In the genomic region with DNA sequence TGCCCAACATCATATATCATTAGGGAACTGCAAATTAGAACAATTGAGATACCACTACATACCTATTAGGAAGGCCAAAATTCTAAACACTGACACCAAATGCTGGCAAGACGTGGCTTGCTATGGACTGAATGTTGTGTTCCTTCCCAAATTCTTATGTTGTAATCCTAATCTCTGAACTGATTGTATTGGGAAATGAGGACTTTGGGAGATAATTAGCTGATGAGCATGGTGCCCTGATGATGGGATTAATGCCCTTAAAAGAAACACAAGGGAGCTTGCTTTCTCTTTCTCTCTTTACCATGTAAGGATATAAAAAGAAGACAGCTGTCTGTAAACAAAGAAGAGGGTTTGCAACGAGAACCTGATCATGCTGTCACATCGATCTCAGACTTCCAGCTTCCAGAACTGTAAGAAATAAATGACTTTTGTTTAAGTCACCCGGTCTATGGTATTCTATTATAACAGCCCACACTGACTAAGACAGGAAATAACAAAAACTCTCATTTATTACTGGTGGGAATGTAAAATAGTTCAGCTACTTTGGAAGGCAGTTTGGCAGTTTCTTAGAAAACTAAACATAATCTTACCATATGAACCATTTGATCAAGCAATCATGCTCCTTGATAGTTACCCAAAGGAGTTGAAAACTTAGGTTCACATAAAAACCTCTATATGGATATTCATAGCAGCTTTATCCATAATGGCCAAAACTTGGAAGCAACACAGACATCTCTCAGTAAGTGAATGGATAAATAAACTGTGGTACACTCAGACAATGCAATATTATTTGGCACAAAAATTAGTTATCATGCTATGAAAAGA, we compare ENCODE assay signal across 15 cellular contexts.
A peak's percentile ranks its signal among the peaks of the same experiment; 100 is the strongest.
DNase-seq lines count a peak whose midpoint lies in the region; ATAC-seq, FAIRE-seq and TF ChIP-seq lines count a peak whose summit lies in the region.
"Had no signal": no experiment of that assay in that cellular context is flagged by ENCODE, and none has a peak within 500 bp of the region (broad histone marks: within the 10 kb centered on the region; RNA-seq: fewer than 3 reads in every experiment).

No MANE protein-coding gene starts in this region.

- ATAC-seq in HepG2, result no peak

- in situ Hi-C loops in mammary epithelial cell (cut with MboI; ENCODE audit: low sequenced_read_pairs in 2 of 2) (no loop called here), HepG2 (cut with HindIII; ENCODE audit: extremely low pct_ligation_motif_present, low pct_unique_long_range_greater_than_20kb) (no loop called here)

- no peak overlapping the region for H2AK5ac ChIP-seq in H1 (ENCODE audit: low read depth, low read length)

- no peaks in the 10 kb centered on the region for H3K9me2 ChIP-seq in PC-9 (ENCODE audit: insufficient read depth)

- CTCF ChIA-PET in mammary epithelial cell (lab: Charles Lee; ENCODE audit: low non-redundant PET) (no interaction called here), PC-9 (lab: Charles Lee) (no interaction called here), H1 (lab: Charles Lee; ENCODE audit: partially characterized antibody) (no interaction called here), HepG2 (lab: Yijun Ruan, JAX; ENCODE audit: low intra/inter-chr PET ratio, low total read pairs) (no interaction called here)

- POLR2A ChIA-PET in PC-9 (lab: Charles Lee; ENCODE audit: unreplicated experiment), result no interaction called here
- POLR2A ChIA-PET in H1 (lab: Charles Lee; ENCODE audit: partially characterized antibody), result no interaction called here
- POLR2A ChIA-PET in HepG2 (lab: Yijun Ruan, JAX), result no interaction called here

- TF ChIP-seq EP300 in H1 (IDR thresholded peaks at IDR 0.05; ENCODE audit: borderline replicate concordance in 1 of 2, low read depth in 2 of 2, low read length in 2 of 2) (no peak), HepG2 (IDR thresholded peaks at IDR 0.05; ENCODE audit: low read depth in 2 of 2, low read length in 2 of 2) (no peak), HepG2 (CRISPR knock-in tag; IDR thresholded peaks at IDR 0.05; ENCODE audit: borderline replicate concordance) (no peak)

- H3K27ac ChIP-seq in mammary epithelial cell (ENCODE audit: insufficient read depth, low read depth, low read length) (no peak overlapping the region), breast epithelium (no peak overlapping the region), PC-9 (no peak overlapping the region), H1 (ENCODE audit: low read depth, low read length) (no peak overlapping the region), adrenal gland (no peak overlapping the region), HepG2 (ENCODE audit: extremely low read length, insufficient read depth, low read length) (no peak overlapping the region)
- H3K27ac ChIP-seq: stomach had no signal

- no peak overlapping the region for H3K9ac ChIP-seq in mammary epithelial cell (ENCODE audit: insufficient read depth, low read length)
- no peak overlapping the region for H3K9ac ChIP-seq in H1 (replicated peaks in 1 of 4; ENCODE audit: extremely low read depth in 1 of 4, low read depth in 3 of 4, low read length in 3 of 4)
- no peak overlapping the region for H3K9ac ChIP-seq in HepG2 (ENCODE audit: insufficient read depth, low read depth, low read length)

- no peaks in the 10 kb centered on the region for H4K20me1 ChIP-seq in mammary epithelial cell (ENCODE audit: insufficient read depth, low read length)
- no peaks in the 10 kb centered on the region for H4K20me1 ChIP-seq in PC-9 (ENCODE audit: insufficient read depth)
- no peaks in the 10 kb centered on the region for H4K20me1 ChIP-seq in H1 (replicated peaks in 1 of 2; ENCODE audit: control insufficient read depth in 1 of 2, insufficient read depth in 2 of 2, low read length in 2 of 2)
- no peaks in the 10 kb centered on the region for H4K20me1 ChIP-seq in HepG2 (ENCODE audit: insufficient read depth, low read length)

- H2BK20ac ChIP-seq in H1 (ENCODE audit: low read length), result no peak overlapping the region

- WGBS in mammary epithelial cell (ENCODE audit: low coverage, missing lambda C conversion rate), result 61% methylated on average over 3 of the region's 4 CpGs
- 78% methylated on average over 4 of the region's 4 CpGs; no CpG with 5 or more reads in 1 of the 2 experiments for WGBS in H1 (ENCODE audit: extremely low coverage in 1 of 2, insufficient coverage in 1 of 2, insufficient read length in 1 of 2, insufficient replicate concordance in 2 of 2, low coverage in 1 of 2, low lambda C conversion rate in 2 of 2, missing lambda C conversion rate in 1 of 2), 2 experiments
- WGBS in adrenal gland, 4 donors, result 65 to 76% (median 68%) methylated on average over 4 of the region's 4 CpGs
- WGBS in HepG2 (ENCODE audit: low lambda C conversion rate), result 13% methylated on average over 4 of the region's 4 CpGs

- TF ChIP-seq POLR2A in breast epithelium (IDR thresholded peaks at IDR 0.05), result no peak
- no peak for TF ChIP-seq POLR2A in H1 (IDR thresholded peaks at IDR 0.05; ENCODE audit: control extremely low read depth in 1 of 2, low read depth in 2 of 2, low read length in 2 of 2)
- no peak for TF ChIP-seq POLR2A in adrenal gland (IDR thresholded peaks at IDR 0.05)
- TF ChIP-seq POLR2A in HepG2 (IDR thresholded peaks at IDR 0.05; ENCODE audit: insufficient read depth in 1 of 2, low read depth in 2 of 2, low read length in 2 of 2), result no peak

- no peak overlapping the region for H2BK15ac ChIP-seq in H1 (ENCODE audit: low read length)

- no peak overlapping the region for H4K91ac ChIP-seq in H1 (replicated peaks; ENCODE audit: insufficient read length, low read length)

- FAIRE-seq in H1 (lab: Jason Lieb, UNC), result no peak
- no peak for FAIRE-seq in HepG2 (lab: Jason Lieb, UNC)
- FAIRE-seq: keratinocyte had no signal

- no peaks in the 10 kb centered on the region for H3K23me2 ChIP-seq in H1 (ENCODE audit: low read depth, low read length)

- H3K4me2 ChIP-seq in mammary epithelial cell (ENCODE audit: insufficient read depth, low read depth, low read length), result no peak overlapping the region
- H3K4me2 ChIP-seq in PC-9, result no peak overlapping the region
- no peak overlapping the region for H3K4me2 ChIP-seq in H1 (ENCODE audit: insufficient read depth in 1 of 2, low read depth in 2 of 2, low read length in 2 of 2)
- H3K4me2 ChIP-seq in HepG2 (ENCODE audit: low read depth, low read length), result no peak overlapping the region

- no peak overlapping the region for H3K18ac ChIP-seq in H1 (ENCODE audit: extremely low read depth, low read length)

- BruUV-seq in mammary epithelial cell (replicated peaks; lab: Mats Ljungman, UMichigan) (no TSS peak), PC-9 (replicated peaks; lab: Mats Ljungman, UMichigan) (no TSS peak), HepG2 (replicated peaks; lab: Mats Ljungman, UMichigan) (no TSS peak)

- H2BK120ac ChIP-seq in H1 (replicated peaks; ENCODE audit: low read depth, low read length), result no peak overlapping the region

- no peak overlapping the region for H2BK12ac ChIP-seq in H1 (ENCODE audit: low read depth, low read length)

- H3K36me3 ChIP-seq in mammary epithelial cell (ENCODE audit: insufficient read depth, low read length) (no peaks in the 10 kb centered on the region), breast epithelium (no peaks in the 10 kb centered on the region), PC-9 (ENCODE audit: low read depth) (0 out of 2 replicates have a peak, but pooled peaks cover 5% of the 10 kb centered on the region), H1 (ENCODE audit: control insufficient read depth in 2 of 4, insufficient read depth in 4 of 4, low read length in 3 of 4) (0 out of 8 replicates have a peak, but pooled peaks cover 0 to 2% (median 0%) of the 10 kb centered on the region in 4 experiments), adrenal gland (replicated peaks in 1 of 2) (no peaks in the 10 kb centered on the region), HepG2 (replicated peaks in 1 of 2; ENCODE audit: control insufficient read depth in 1 of 2, insufficient read depth in 2 of 2, low read length in 2 of 2) (no peaks in the 10 kb centered on the region)
- H3K36me3 ChIP-seq: BE2C, stomach had no signal

- H3K56ac ChIP-seq in H1 (replicated peaks; ENCODE audit: insufficient read length, low read depth, low read length), result no peak overlapping the region

- no peaks in the 10 kb centered on the region for H3K79me2 ChIP-seq in mammary epithelial cell (ENCODE audit: insufficient read depth, low read length)
- H3K79me2 ChIP-seq in PC-9 (ENCODE audit: low read depth), result no peaks in the 10 kb centered on the region
- no peaks in the 10 kb centered on the region for H3K79me2 ChIP-seq in H1 (ENCODE audit: control insufficient read depth in 1 of 2, insufficient read depth in 2 of 2, low read length in 2 of 2)
- no peaks in the 10 kb centered on the region for H3K79me2 ChIP-seq in HepG2 (ENCODE audit: insufficient read depth, low read length)

- H3K4me1 ChIP-seq in mammary epithelial cell (ENCODE audit: insufficient read depth, low read length), result no peaks in the 10 kb centered on the region
- no peaks in the 10 kb centered on the region for H3K4me1 ChIP-seq in breast epithelium
- H3K4me1 ChIP-seq in PC-9 (replicated peaks; ENCODE audit: insufficient read depth), result no peaks in the 10 kb centered on the region
- H3K4me1 ChIP-seq in H1 (replicated peaks in 1 of 4; ENCODE audit: control insufficient read depth in 3 of 4, insufficient read depth in 4 of 4, low read length in 3 of 4), result peaks cover 0 to 3% (median 0%) of the 10 kb centered on the region in 4 experiments; a peak in 1 of 7 replicates
- no peaks in the 10 kb centered on the region for H3K4me1 ChIP-seq in adrenal gland (replicated peaks in 1 of 2)
- no peaks in the 10 kb centered on the region for H3K4me1 ChIP-seq in HepG2 (ENCODE audit: insufficient read depth, low read length)
- H3K4me1 ChIP-seq: stomach had no signal

- H4K5ac ChIP-seq in H1 (ENCODE audit: insufficient read length, low read depth, low read length), result no peak overlapping the region

- no peaks in the 10 kb centered on the region for H3F3A ChIP-seq in PC-9 (ENCODE audit: insufficient read depth, low read depth)

- DNase-seq in mammary epithelial cell (no peak), breast epithelium (ENCODE audit: low spot score in 2 of 2) (no peak), PC-9 (no peak), H1 (ENCODE audit: low read depth in 1 of 2, low spot score in 2 of 2) (no peak), adrenal gland (no peak), SKM-1 (lab: John Stamatoyannopoulos, UW; ENCODE audit: unreplicated experiment) (no peak), SIG-M5 treated with dmso at 0.1 percent for 504 hours (lab: John Stamatoyannopoulos, UW; ENCODE audit: unreplicated experiment) (no peak), HepG2 (ENCODE audit: low spot score) (no peak)
- DNase-seq: aorta; BE2C; effector CD8-positive, alpha-beta T cell; GDM1; stimulated activated CD4-positive, alpha-beta T cell treated with anti-CD3 and anti-CD28 coated beads, Interleukin-4, amount 100 ng/mL, for 4 hours; stomach had no signal

- H3K23ac ChIP-seq in H1 (ENCODE audit: insufficient read length), result no peak overlapping the region

- TF ChIP-seq RAD21 in H1 (IDR thresholded peaks at IDR 0.05 in 1 of 2, conservative IDR thresholded peaks at IDR 0.05 in 1 of 2; ENCODE audit: low read depth in 2 of 2, low read length in 2 of 2), result no peak
- no peak for TF ChIP-seq RAD21 in HepG2 (CRISPR knock-in tag; IDR thresholded peaks at IDR 0.05)

- no peak overlapping the region for H3K14ac ChIP-seq in H1 (ENCODE audit: insufficient read length)

- dilution Hi-C loops in mammary epithelial cell (cut with HindIII; ENCODE audit: low sequenced_read_pairs), result no loop called here

- no peaks in the 10 kb centered on the region for H3K9me3 ChIP-seq in mammary epithelial cell (replicated peaks; ENCODE audit: insufficient read depth, low read length)
- H3K9me3 ChIP-seq in breast epithelium, result peaks cover 8 to 10% of the 10 kb centered on the region in 2 donors
- peaks cover 7% of the 10 kb centered on the region; the same call in 1 of the 2 replicates for H3K9me3 ChIP-seq in PC-9 (ENCODE audit: insufficient read depth, low read depth)
- H3K9me3 ChIP-seq in H1 (ENCODE audit: insufficient read depth in 2 of 2, low read depth in 1 of 2, low read length in 1 of 2), result peaks cover 0 to 4% of the 10 kb centered on the region in 2 experiments; a peak in 1 of 4 replicates
- no peaks in the 10 kb centered on the region for H3K9me3 ChIP-seq in adrenal gland (replicated peaks in 1 of 3)
- H3K9me3 ChIP-seq in HepG2 (ENCODE audit: low read length), result peaks cover 24% of the 10 kb centered on the region
- H3K9me3 ChIP-seq: BE2C had no signal

- intact Hi-C loops in mammary epithelial cell (cut with micrococcal nuclease), result no loop called here
- intact Hi-C loops in breast epithelium (cut with DNase I; ENCODE audit: low total_unique reads), result no loop called here
- intact Hi-C loops in PC-9 (cut with micrococcal nuclease; ENCODE audit: unreplicated experiment), result no loop called here
- intact Hi-C loops in adrenal gland (cut with DNase I), result no loop called here
- intact Hi-C loops in HepG2 (cut with micrococcal nuclease; ENCODE audit: unreplicated experiment), result no loop called here

- no peaks in the 10 kb centered on the region for H3K27me3 ChIP-seq in mammary epithelial cell (ENCODE audit: insufficient read depth, low read length)
- H3K27me3 ChIP-seq in breast epithelium, result no peaks in the 10 kb centered on the region
- no peaks in the 10 kb centered on the region for H3K27me3 ChIP-seq in PC-9 (ENCODE audit: insufficient read depth, low read depth)
- no peaks in the 10 kb centered on the region for H3K27me3 ChIP-seq in H1 (replicated peaks in 1 of 4; ENCODE audit: control insufficient read depth in 3 of 4, extremely low read depth in 1 of 4, insufficient read depth in 3 of 4, low read length in 3 of 4)
- no peaks in the 10 kb centered on the region for H3K27me3 ChIP-seq in adrenal gland
- no peaks in the 10 kb centered on the region for H3K27me3 ChIP-seq in HepG2 (ENCODE audit: control insufficient read depth in 1 of 2, insufficient read depth in 2 of 2, low read length in 2 of 2)
- H3K27me3 ChIP-seq: BE2C, stomach had no signal

- H3K4me3 ChIP-seq in mammary epithelial cell (replicated peaks in 1 of 3; ENCODE audit: insufficient read depth in 1 of 3, low read depth in 2 of 3, low read length in 3 of 3) (no peak overlapping the region), breast epithelium (no peak overlapping the region), PC-9 (no peak overlapping the region), H1 (ENCODE audit: extremely low read depth in 1 of 4, insufficient read depth in 2 of 4, low read depth in 3 of 4, low read length in 4 of 4) (no peak overlapping the region), adrenal gland (no peak overlapping the region), HepG2 (replicated peaks in 1 of 3; ENCODE audit: insufficient read depth in 1 of 3, low read depth in 2 of 3, low read length in 3 of 3) (no peak overlapping the region)
- H3K4me3 ChIP-seq: stomach had no signal

- no peak overlapping the region for H3K4ac ChIP-seq in H1 (replicated peaks; ENCODE audit: insufficient read length, low read depth, low read length)

- no peak overlapping the region for H2BK5ac ChIP-seq in H1 (ENCODE audit: low read depth, low read length)

- H4K8ac ChIP-seq in H1 (ENCODE audit: extremely low read depth, insufficient read depth, low read length), result no peak overlapping the region

- H2AFZ ChIP-seq in mammary epithelial cell (ENCODE audit: low read depth, low read length), result peak overlapping the region; percentile 56
- H2AFZ ChIP-seq in PC-9, result peak overlapping the region; percentile 35; the same call in 1 of the 2 replicates
- peak overlapping the region; percentile 93; the same call in 1 of the 2 replicates for H2AFZ ChIP-seq in H1 (ENCODE audit: low read length)
- H2AFZ ChIP-seq in HepG2 (ENCODE audit: low read length), result no peak overlapping the region

- no peaks in the 10 kb centered on the region for H3K79me1 ChIP-seq in H1 (ENCODE audit: low read depth, low read length)

- TF ChIP-seq CTCF in mammary epithelial cell (conservative IDR thresholded peaks at IDR 0.05 in 1 of 2, IDR thresholded peaks at IDR 0.05 in 1 of 2; ENCODE audit: extremely low read depth in 1 of 2, insufficient read depth in 1 of 2, low read depth in 1 of 2, low read length in 2 of 2) (no peak), breast epithelium (IDR thresholded peaks at IDR 0.05) (no peak), PC-9 (conservative IDR thresholded peaks at IDR 0.05) (no peak), H1 (IDR thresholded peaks at IDR 0.05; ENCODE audit: control extremely low read depth in 1 of 3, insufficient read depth in 1 of 3, low read depth in 1 of 3, low read length in 3 of 3) (no peak), adrenal gland (IDR thresholded peaks at IDR 0.05) (no peak), HepG2 (CRISPR knock-in tag; IDR thresholded peaks at IDR 0.05) (no peak)
